Comparison of ENCODE assay signal across 8 cellular contexts in genomic region chr5:129664336-129664937, GRCh38.
DNase-seq lines count a peak whose midpoint lies in the region; ATAC-seq and TF ChIP-seq lines count a peak whose summit lies in the region.

No MANE protein-coding gene starts in this region.

- H3K4me1 Mint-ChIP-seq in naive B cell = no peaks in the 10 kb centered on the region
- no peaks in the 10 kb centered on the region for H3K4me1 Mint-ChIP-seq in immature natural killer cell

- H3K9me3 Mint-ChIP-seq in naive B cell = peaks cover 3 to 17% (median 5%) of the 10 kb centered on the region in 7 donors
- peaks cover 3 to 15% (median 5%) of the 10 kb centered on the region in 6 donors for H3K9me3 Mint-ChIP-seq in immature natural killer cell

- H3K27ac Mint-ChIP-seq in naive B cell (no peak overlapping the region), immature natural killer cell (no peak overlapping the region)

- H3K27me3 Mint-ChIP-seq in naive B cell (no peaks in the 10 kb centered on the region), immature natural killer cell (ENCODE audit: low read depth in 3 of 3) (no peaks in the 10 kb centered on the region)

- H3K36me3 Mint-ChIP-seq in naive B cell (no peaks in the 10 kb centered on the region), immature natural killer cell (no peaks in the 10 kb centered on the region)

- H3K4me3 Mint-ChIP-seq in naive B cell (no peak overlapping the region), immature natural killer cell (no peak overlapping the region)

- no peak for TF ChIP-seq POLR2A in GM18505 (IDR thresholded peaks at IDR 0.05; ENCODE audit: borderline replicate concordance, extremely low read depth, insufficient read depth, insufficient read length)

- DNase-seq in CD1c-positive myeloid dendritic cell (ENCODE audit: extremely low spot score) (peak; percentile 37), SK-N-DZ (ENCODE audit: low spot score) (peak; percentile 37), dermis blood vessel endothelial cell (peak; percentile 80), naive B cell (peak; percentile 1), immature natural killer cell (no peak), NCI-H2227 treated with DMSO at 0.1 percent for 48 hours (lab: John Stamatoyannopoulos, UW) (no peak)

- ATAC-seq in GM18505 (IDR thresholded peaks at IDR 0.05; ENCODE audit: unreplicated experiment) (peak; percentile 76), HG03039 (IDR thresholded peaks at IDR 0.05; ENCODE audit: unreplicated experiment) (peak; percentile 53), naive B cell (ENCODE audit: low read depth in 2 of 2) (no peak)

Comparison
In these comparisons a context has a peak if more than half of its experiments do, and no peak if none do; other contexts are left out.
1. DNase-seq: peak in CD1c-positive myeloid dendritic cell (single experiment), SK-N-DZ (single experiment), dermis blood vessel endothelial cell (single experiment) and naive B cell (single experiment); none in immature natural killer cell (0 of 3) and NCI-H2227 treated with DMSO at 0.1 percent for 48 hours (single experiment).
2. ATAC-seq: peak in GM18505 (single experiment) and HG03039 (single experiment); none in naive B cell (0 of 2).